In genomic region chr11:75350743-75351540, GRCh38 we compare ENCODE assay signal across 1 cellular context.
A peak's percentile ranks its signal among the peaks of the same experiment; 100 is the strongest.
TF ChIP-seq lines count a peak whose summit lies in the region.

No MANE protein-coding gene starts in this region.

TF ChIP-seq in GM12878, 131 proteins besides CTCF, POLR2A, EP300 and RAD21 (continued from another document):
- TF ChIP-seq ZBTB40 (IDR thresholded peaks at IDR 0.05; ENCODE audit: borderline replicate concordance) (0 out of 2 replicates have a peak, but pooled peaks have one; percentile 19), GATAD2B (conservative IDR thresholded peaks at IDR 0.05; ENCODE audit: low read depth) (peak; percentile 68), BCL3 (IDR thresholded peaks at IDR 0.05; ENCODE audit: borderline replicate concordance, insufficient read depth, low read depth, low read length, poor library complexity, severe bottlenecking) (no peak), DPF2 (IDR thresholded peaks at IDR 0.05) (no peak; the same call in none of the 2 replicates), BHLHE40 (IDR thresholded peaks at IDR 0.05; ENCODE audit: borderline replicate concordance in 1 of 2, low read depth in 2 of 2, low read length in 1 of 2) (peak in 1 of 2 experiments; percentile 77; a peak in 2 of 4 replicates), LARP7 (IDR thresholded peaks at IDR 0.05) (peak; percentile 49), PKNOX1 (IDR thresholded peaks at IDR 0.05) (0 out of 2 replicates have a peak, but pooled peaks have one; percentile 19), CREB1 (IDR thresholded peaks at IDR 0.05; ENCODE audit: low read depth) (no peak), CBFB (IDR thresholded peaks at IDR 0.05; ENCODE audit: low read depth) (no peak), NKRF (conservative IDR thresholded peaks at IDR 0.05) (0 out of 2 replicates have a peak, but pooled peaks have one; percentile 38), PAX8 (IDR thresholded peaks at IDR 0.05) (no peak), MTA2 (IDR thresholded peaks at IDR 0.05; ENCODE audit: low read depth) (peak; percentile 25; the same call in 1 of the 2 replicates), HSF1 (IDR thresholded peaks at IDR 0.05; ENCODE audit: low read depth, low read length) (no peak), CHD4 (IDR thresholded peaks at IDR 0.05) (no peak), E2F4 (IDR thresholded peaks at IDR 0.05; ENCODE audit: low read depth, low read length) (no peak)
